In the genomic region with DNA sequence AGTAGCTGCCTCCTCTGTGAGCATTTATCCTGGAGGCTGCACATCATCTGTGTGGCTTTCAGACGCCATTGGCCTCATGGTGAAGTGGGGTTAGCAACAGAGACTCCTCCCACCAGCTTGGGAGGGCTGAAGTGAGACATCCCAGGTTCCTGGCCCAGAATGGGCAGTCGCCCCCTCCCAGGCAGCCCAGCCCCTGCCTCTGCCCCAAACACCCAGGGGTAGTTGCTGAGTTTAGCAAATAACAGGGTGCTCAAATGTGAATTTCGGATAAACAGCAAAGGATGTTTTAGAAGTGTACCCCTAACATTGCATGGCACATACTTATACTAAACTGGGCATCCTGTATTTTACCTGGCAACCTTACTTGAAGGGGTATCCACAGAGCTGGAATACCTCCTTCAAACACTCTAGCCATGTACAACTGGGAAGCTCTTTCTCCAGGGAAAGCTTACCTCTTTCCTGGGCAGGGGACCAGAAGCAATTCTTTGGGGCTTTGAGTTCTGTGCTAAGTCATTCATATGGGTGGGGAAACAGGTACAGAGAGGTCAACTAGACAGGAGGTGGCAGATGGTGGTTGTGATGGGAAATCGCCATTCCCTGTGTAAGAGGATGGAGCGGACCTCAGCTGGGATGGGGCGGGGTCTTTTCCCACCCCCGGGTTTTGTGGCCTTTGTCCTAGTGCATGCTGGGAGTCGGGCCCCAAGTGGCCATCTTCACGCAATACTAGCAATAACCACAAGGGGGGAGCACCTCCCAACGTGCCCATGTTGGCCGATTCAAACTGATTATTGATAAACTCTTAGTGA, we compare ENCODE assay signal across 9 cellular contexts. TPM values are rescaled to one million over a fixed set of nuclear protein-coding genes. Genes with fewer than 3 reads are reported as not detected.
A peak's percentile ranks its signal among the peaks of the same experiment; 100 is the strongest.
DNase-seq lines count a peak whose midpoint lies in the region; ATAC-seq and TF ChIP-seq lines count a peak whose summit lies in the region.
"Had no signal": no experiment of that assay in that cellular context is flagged by ENCODE, and none has a peak within 500 bp of the region (broad histone marks: within the 10 kb centered on the region; RNA-seq: fewer than 3 reads in every experiment).

No MANE protein-coding gene starts in this region.

- peak; percentile 74 for TF ChIP-seq CTCF in CD8-positive, alpha-beta T cell (IDR thresholded peaks at IDR 0.05)
- TF ChIP-seq CTCF in HCT116 (IDR thresholded peaks at IDR 0.05 in 2 of 3, conservative IDR thresholded peaks at IDR 0.05 in 1 of 3; ENCODE audit: borderline replicate concordance in 1 of 3, insufficient read depth in 1 of 3, low read depth in 2 of 3, low read length in 2 of 3) (peak; percentile 81 to 86 (median 85)), fibroblast of mammary gland (conservative IDR thresholded peaks at IDR 0.05; ENCODE audit: control insufficient read depth, insufficient read depth, low read depth, low read length) (peak; percentile 86), neutrophil (IDR thresholded peaks at IDR 0.05) (peak; percentile 59)

- H3K4me3 Mint-ChIP-seq in CD8-positive, alpha-beta T cell = no peak overlapping the region

- peak overlapping the region; percentile 25 for H3K9ac ChIP-seq in HCT116 (ENCODE audit: low read length)

- H3K27me3 Mint-ChIP-seq in CD8-positive, alpha-beta T cell (ENCODE audit: low read depth) = peaks cover 55% of the 10 kb centered on the region

- H3K36me3 Mint-ChIP-seq in CD8-positive, alpha-beta T cell = no peaks in the 10 kb centered on the region

- no peak overlapping the region for H3K4me3 ChIP-seq in CD8-positive, alpha-beta T cell (ENCODE audit: low read depth, low read length)
- H3K4me3 ChIP-seq in HCT116 (replicated peaks in 1 of 2; ENCODE audit: low read depth in 1 of 2, low read length in 2 of 2) (peak overlapping the region in 1 of 2 experiments; percentile 6; a peak in 1 of 4 replicates), fibroblast of mammary gland (ENCODE audit: control insufficient read depth, low read depth, low read length) (no peak overlapping the region), neutrophil (ENCODE audit: low read depth in 1 of 2, low read length in 1 of 2) (no peak overlapping the region)

- H3K4me1 Mint-ChIP-seq in CD8-positive, alpha-beta T cell (ENCODE audit: low read depth) = peaks cover 14% of the 10 kb centered on the region

- H3K9me3 Mint-ChIP-seq in CD8-positive, alpha-beta T cell = peaks cover 7% of the 10 kb centered on the region

- TF ChIP-seq POLR2A in HCT116 (IDR thresholded peaks at IDR 0.05; ENCODE audit: borderline replicate concordance, extremely low read depth, insufficient read depth, insufficient read length) = peak; percentile 98

- H3K27ac ChIP-seq in CD8-positive, alpha-beta T cell (ENCODE audit: low read depth, low read length) = no peak overlapping the region
- H3K27ac ChIP-seq in HCT116 (ENCODE audit: low read depth, low read length) (peak overlapping the region; percentile 4), neutrophil (no peak overlapping the region)

- H2AFZ ChIP-seq in HCT116 (ENCODE audit: low read depth, low read length, poor library complexity, severe bottlenecking) = peak overlapping the region; percentile 95

- no peaks in the 10 kb centered on the region for H3K36me3 ChIP-seq in CD8-positive, alpha-beta T cell (ENCODE audit: insufficient read depth, low read length)
- H3K36me3 ChIP-seq in HCT116 (ENCODE audit: control insufficient read depth in 1 of 2, insufficient read depth in 2 of 2, low read length in 2 of 2) = no peaks in the 10 kb centered on the region
- H3K36me3 ChIP-seq in neutrophil = no peaks in the 10 kb centered on the region

- RAD21 ChIA-PET in HCT116 (lab: Charles Lee; ENCODE audit: low non-redundant PET in 1 of 2, low total read pairs in 2 of 2, uncharacterized antibody in 2 of 2, unreplicated experiment in 2 of 2) = interaction anchor here in 1 of 2 experiments (0.6 to 1.1 kb wide), 3 partner anchors 41 to 162 kb away, joined by 4 to 9 read pairs (median 4); a partner anchor contains a TSS

- TSS peak; percentile 98 for BruUV-seq in HCT116 (replicated peaks; lab: Mats Ljungman, UMichigan)

- H3K27ac Mint-ChIP-seq in CD8-positive, alpha-beta T cell = no peak overlapping the region

- H4K20me1 ChIP-seq in HCT116 (ENCODE audit: insufficient read depth) = no peaks in the 10 kb centered on the region

- POLR2A ChIA-PET in CD8-positive, alpha-beta T cell (lab: Charles Lee) = interaction anchor here (1.4 kb wide), 1 partner anchor 12 kb away, joined by 6 read pairs; no protein-coding TSS in a partner anchor
- POLR2A ChIA-PET in HCT116 (lab: Charles Lee) = interaction anchor here (0.7 to 2.0 kb wide), 6 partner anchors 9 to 310 kb away, joined by 3 to 8 read pairs (median 3); a partner anchor contains a TSS

- intact Hi-C loops in CD8-positive, alpha-beta T cell (cut with DNase I, micrococcal nuclease) = loop anchor here in 1 of 2 experiments (1.0 kb wide), 1 partner anchor 40 kb away; no protein-coding TSS in a partner anchor
- intact Hi-C loops in HCT116 (cut with micrococcal nuclease) = loop anchor here (1.0 to 2.0 kb wide), 3 partner anchors 40 to 310 kb away; no protein-coding TSS in a partner anchor

- peak; percentile 51 for ATAC-seq in CD8-positive, alpha-beta T cell
- peak; percentile 85 for ATAC-seq in HCT116
- ATAC-seq in HG02938 (IDR thresholded peaks at IDR 0.05; ENCODE audit: unreplicated experiment) = no peak

- H3K4me2 ChIP-seq in HCT116 (ENCODE audit: low read length) = peak overlapping the region; percentile 43

- peak; percentile 84 for TF ChIP-seq RAD21 in HCT116 (IDR thresholded peaks at IDR 0.05; ENCODE audit: low read depth)

- H3K9me3 ChIP-seq in CD8-positive, alpha-beta T cell (ENCODE audit: low read length) = no peaks in the 10 kb centered on the region
- H3K9me3 ChIP-seq in HCT116 (ENCODE audit: control insufficient read depth in 1 of 2, insufficient read depth in 1 of 2, low read depth in 1 of 2, low read length in 2 of 2) (no peaks in the 10 kb centered on the region), neutrophil (no peaks in the 10 kb centered on the region)

- peak in 3 of 7 experiments; percentile 37 to 51 (median 41) for DNase-seq in CD8-positive, alpha-beta T cell
- DNase-seq in HCT116 (ENCODE audit: low read depth, low spot score) = peak; percentile 54
- peak; percentile 45 for DNase-seq in NCI-H748 treated with DMSO at 0.1 percent for 48 hours (lab: John Stamatoyannopoulos, UW)
- DNase-seq in activated T-cell treated with anti-CD3 and anti-CD28 coated beads for 24 hours (ENCODE audit: low read depth) = peak; percentile 43
- peak; percentile 70 for DNase-seq in fibroblast of mammary gland (ENCODE audit: low read depth)
- no peak for DNase-seq in NCI-H187 treated with DMSO at 0.1 percent for 48 hours (lab: John Stamatoyannopoulos, UW)

- CTCF ChIA-PET in CD8-positive, alpha-beta T cell (lab: Charles Lee) = interaction anchor here (0.6 to 3.9 kb wide), 9 partner anchors 11 to 181 kb away, joined by 3 to 20 read pairs (median 5); no protein-coding TSS in a partner anchor
- CTCF ChIA-PET in HCT116 (lab: Charles Lee) = interaction anchor here (0.8 to 3.6 kb wide), 15 partner anchors 12 to 640 kb away, joined by 3 to 14 read pairs (median 4); a partner anchor contains a TSS

- peaks cover 3% of the 10 kb centered on the region for H3K27me3 ChIP-seq in CD8-positive, alpha-beta T cell (ENCODE audit: insufficient read depth, low read length)
- no peaks in the 10 kb centered on the region for H3K27me3 ChIP-seq in HCT116 (ENCODE audit: insufficient read depth, low read length)
- peaks cover 67% of the 10 kb centered on the region for H3K27me3 ChIP-seq in neutrophil

- no peaks in the 10 kb centered on the region for H3K79me2 ChIP-seq in HCT116 (ENCODE audit: insufficient read depth, low read length)

- H3K4me1 ChIP-seq in CD8-positive, alpha-beta T cell (ENCODE audit: insufficient read depth, low read length) = peaks cover 10% of the 10 kb centered on the region
- H3K4me1 ChIP-seq in HCT116 (ENCODE audit: control insufficient read depth in 1 of 2, insufficient read depth in 2 of 2, low read length in 2 of 2) = peaks cover 6 to 40% of the 10 kb centered on the region in 2 experiments
- H3K4me1 ChIP-seq in neutrophil (ENCODE audit: control insufficient read depth in 1 of 2, insufficient read depth in 1 of 2, low read depth in 1 of 2, low read length in 1 of 2) = peaks cover 5 to 14% of the 10 kb centered on the region in 2 experiments

- H3K9me2 ChIP-seq in HCT116 (ENCODE audit: insufficient read depth) = no peaks in the 10 kb centered on the region

TF ChIP-seq in HCT116, 20 proteins besides CTCF, POLR2A, EP300 and RAD21:
- TF ChIP-seq ZNF274 (IDR thresholded peaks at IDR 0.05; ENCODE audit: low read depth, low read length) = no peak
- TF ChIP-seq FOSL1 (IDR thresholded peaks at IDR 0.05; ENCODE audit: low read depth) = no peak; the same call in 1 of the 2 replicates
- TF ChIP-seq POLR2AphosphoS5 (IDR thresholded peaks at IDR 0.05; ENCODE audit: low read depth, low read length) = peak; percentile 82
- TF ChIP-seq YY1 (IDR thresholded peaks at IDR 0.05; ENCODE audit: extremely low read depth, insufficient replicate concordance, low read depth, low read length) = peak; percentile 75
- TF ChIP-seq, protein P1, sequence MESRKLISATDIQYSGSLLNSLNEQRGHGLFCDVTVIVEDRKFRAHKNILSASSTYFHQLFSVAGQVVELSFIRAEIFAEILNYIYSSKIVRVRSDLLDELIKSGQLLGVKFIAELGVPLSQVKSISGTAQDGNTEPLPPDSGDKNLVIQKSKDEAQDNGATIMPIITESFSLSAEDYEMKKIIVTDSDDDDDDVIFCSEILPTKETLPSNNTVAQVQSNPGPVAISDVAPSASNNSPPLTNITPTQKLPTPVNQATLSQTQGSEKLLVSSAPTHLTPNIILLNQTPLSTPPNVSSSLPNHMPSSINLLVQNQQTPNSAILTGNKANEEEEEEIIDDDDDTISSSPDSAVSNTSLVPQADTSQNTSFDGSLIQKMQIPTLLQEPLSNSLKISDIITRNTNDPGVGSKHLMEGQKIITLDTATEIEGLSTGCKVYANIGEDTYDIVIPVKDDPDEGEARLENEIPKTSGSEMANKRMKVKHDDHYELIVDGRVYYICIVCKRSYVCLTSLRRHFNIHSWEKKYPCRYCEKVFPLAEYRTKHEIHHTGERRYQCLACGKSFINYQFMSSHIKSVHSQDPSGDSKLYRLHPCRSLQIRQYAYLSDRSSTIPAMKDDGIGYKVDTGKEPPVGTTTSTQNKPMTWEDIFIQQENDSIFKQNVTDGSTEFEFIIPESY (IDR thresholded peaks at IDR 0.05; ENCODE audit: extremely low read depth, insufficient replicate concordance, low read length) = no peak
- 0 out of 2 replicates have a peak, but pooled peaks have one; percentile 46 for TF ChIP-seq SIN3A (IDR thresholded peaks at IDR 0.05; ENCODE audit: low read depth)
- peak; percentile 77 for TF ChIP-seq EGR1 (IDR thresholded peaks at IDR 0.05; ENCODE audit: low read depth)
TF ChIP-seq in HCT116: peak in this region for 4.

RNA-seq across cellular contexts. Expression of a gene that starts 19.3 kb away (rescaled TPM):
- 100 to 1,000 TPM; 109 to 117 TPM for total RNA-seq in CD8-positive, alpha-beta T cell
- total RNA-seq in HCT116 (2021; ENCODE audit: unreplicated experiment) = 36.1 TPM
- polyA plus RNA-seq in HCT116 (2012) = 49.2 and 55.4 TPM in 2 replicates

RNA-seq across cellular contexts. Expression of a gene that starts 27.0 kb away (rescaled TPM):
- total RNA-seq in CD8-positive, alpha-beta T cell = not detected
- not detected for total RNA-seq in HCT116 (2021; ENCODE audit: unreplicated experiment)
- 0.03 TPM in 1 of 2 replicates, not detected in the other for polyA plus RNA-seq in HCT116 (2012)
- total RNA-seq: T-helper 1 cell treated with Interleukin-12 subunit alpha and Interleukin-12 subunit beta and Interleukin-4 antibody, amounts not matched to agents 30 ng/mL and 1 ng/mL, for 36 hours had no signal

RNA-seq across cellular contexts. Expression of a gene that starts 48.0 kb away (rescaled TPM):
- total RNA-seq in CD8-positive, alpha-beta T cell = 100 to 1,000 TPM; 239 to 241 TPM
- 33.5 TPM for total RNA-seq in HCT116 (2021; ENCODE audit: unreplicated experiment)
- polyA plus RNA-seq in HCT116 (2012) = 31.0 and 34.2 TPM in 2 replicates

RNA-seq across cellular contexts. Expression of a gene that starts 57.6 kb away (rescaled TPM):
- total RNA-seq in CD8-positive, alpha-beta T cell = 1 to 10 TPM; 7.0 to 7.4 TPM
- 20.2 TPM for total RNA-seq in HCT116 (2021; ENCODE audit: unreplicated experiment)
- polyA plus RNA-seq in HCT116 (2012) = 20.9 and 21.4 TPM in 2 replicates
